ENCODE assay signal across 19 cellular contexts in the genomic region with DNA sequence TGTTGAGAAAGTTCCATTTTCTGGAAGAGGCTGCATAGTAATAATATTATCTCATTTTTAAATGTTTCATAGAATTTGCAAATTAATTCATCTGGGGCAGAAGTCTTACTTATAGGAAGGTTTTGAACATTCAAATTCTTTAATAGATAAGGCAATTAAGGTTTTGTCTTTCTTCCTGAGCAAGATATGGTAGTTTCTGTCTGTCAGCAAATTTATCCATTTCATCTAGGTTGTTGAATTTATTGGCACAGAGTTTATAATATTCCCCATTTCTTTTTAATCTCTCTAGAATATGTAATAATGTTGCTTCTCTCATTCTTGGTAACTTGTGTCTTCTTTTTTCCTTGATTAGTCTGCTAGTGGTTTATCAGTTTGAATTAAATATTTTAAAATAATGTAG.
"Had no signal": no experiment of that assay in that cellular context is flagged by ENCODE, and none has a peak within 500 bp of the region (broad histone marks: within the 10 kb centered on the region; RNA-seq: fewer than 3 reads in every experiment).

No MANE protein-coding gene starts in this region.

- H3K4me1 Mint-ChIP-seq: neural crest cell had no signal

- H3K36me3 ChIP-seq: gastrocnemius medialis, right atrium auricular region, stomach had no signal

- H3K9me3 Mint-ChIP-seq: natural killer cell, neural crest cell, type B pancreatic cell had no signal

- H3K9me3 ChIP-seq: gastrocnemius medialis, heart right ventricle, right atrium auricular region, stomach had no signal

- H3K27me3 Mint-ChIP-seq: type B pancreatic cell had no signal

- H3K36me3 Mint-ChIP-seq: natural killer cell had no signal

- H3K27ac ChIP-seq: dorsolateral prefrontal cortex, gastrocnemius medialis, heart right ventricle, right atrium auricular region, stomach had no signal

- H3K27me3 ChIP-seq: dorsolateral prefrontal cortex, gastrocnemius medialis, heart right ventricle, right atrium auricular region, stomach had no signal

- H3K4me3 ChIP-seq: dorsolateral prefrontal cortex, gastrocnemius medialis, heart right ventricle, right atrium auricular region, stomach had no signal

- ATAC-seq: esophagus mucosa, gastrocnemius medialis, heart right ventricle, left lobe of liver, natural killer cell had no signal

- H3K4me3 Mint-ChIP-seq: natural killer cell, neural crest cell, type B pancreatic cell had no signal

- DNase-seq: cortex of kidney; dorsolateral prefrontal cortex; effector CD8-positive, alpha-beta T cell; gastrocnemius medialis; heart right ventricle; hypothalamus; kidney glomerular epithelial cell; mammary epithelial cell; natural killer cell; small intestine; stimulated activated CD4-positive, alpha-beta T cell treated with anti-CD3 and anti-CD28 coated beads, Interleukin-12 subunit alpha, Interleukin-12 subunit beta, amount 100 ng/mL, for 4 hours; stimulated activated naive CD4-positive, alpha-beta T cell; stomach; substantia nigra had no signal

- H3K27ac Mint-ChIP-seq: type B pancreatic cell had no signal

- H3K4me1 ChIP-seq: gastrocnemius medialis, right atrium auricular region, stomach had no signal
